Comparison of ENCODE assay signal across 23 cellular contexts in genomic region chr5:68233075-68233474, GRCh38. TPM values are rescaled to one million over a fixed set of nuclear protein-coding genes. Genes with fewer than 3 reads are reported as not detected.
DNase-seq lines count a peak whose midpoint lies in the region; FAIRE-seq and TF ChIP-seq lines count a peak whose summit lies in the region.
"Had no signal": no experiment of that assay in that cellular context is flagged by ENCODE, and none has a peak within 500 bp of the region (broad histone marks: within the 10 kb centered on the region; RNA-seq: fewer than 3 reads in every experiment).

No MANE protein-coding gene starts in this region.

- peak; percentile 11 for FAIRE-seq in H54 (lab: Jason Lieb, UNC)
- FAIRE-seq: astrocyte, RCC 7860 had no signal

- H3K36me3 ChIP-seq in breast epithelium = no peaks in the 10 kb centered on the region
- peaks cover 6% of the 10 kb centered on the region for H3K36me3 ChIP-seq in neural cell (ENCODE audit: insufficient read depth, low read length)
- H3K36me3 ChIP-seq: thyroid gland had no signal

- H3K9me3 ChIP-seq in breast epithelium (no peaks in the 10 kb centered on the region), neural cell (ENCODE audit: low read length) (no peaks in the 10 kb centered on the region)
- H3K9me3 ChIP-seq: thyroid gland had no signal

- no peak overlapping the region for H2AFZ ChIP-seq in neural cell (ENCODE audit: low read depth, low read length)

- H3K27me3 ChIP-seq in breast epithelium (no peaks in the 10 kb centered on the region), neural cell (ENCODE audit: insufficient read depth, low read depth, low read length) (no peaks in the 10 kb centered on the region)
- H3K27me3 ChIP-seq: thyroid gland had no signal

- H3K4me1 ChIP-seq in breast epithelium = peaks cover 0 to 24% of the 10 kb centered on the region in 2 donors

- H3K36me3 Mint-ChIP-seq in activated CD4-positive, alpha-beta T cell treated with anti-CD3 and anti-CD28 coated beads, Interleukin-2, amount 10 ng/mL, durations not matched to agents 24 days and 14 days (ENCODE audit: low read depth) = peaks cover 19% of the 10 kb centered on the region

- TF ChIP-seq POLR2A in H54 (IDR thresholded peaks at IDR 0.05; ENCODE audit: low read depth, low read length) (no peak), breast epithelium (IDR thresholded peaks at IDR 0.05) (no peak)

- H3K4me3 ChIP-seq in breast epithelium (peak overlapping the region in 2 of 3 donors; percentile 10 to 18), neural cell (ENCODE audit: low read length) (no peak overlapping the region)
- H3K4me3 ChIP-seq: thyroid gland had no signal

- H3K27me3 Mint-ChIP-seq in activated CD4-positive, alpha-beta T cell treated with anti-CD3 and anti-CD28 coated beads, Interleukin-2, amount 10 ng/mL, durations not matched to agents 24 days and 14 days = no peaks in the 10 kb centered on the region
- H3K27me3 Mint-ChIP-seq: activated CD4-positive, alpha-beta T cell treated with anti-CD3 and anti-CD28 coated beads for 36 hours; activated naive CD8-positive, alpha-beta T cell treated with anti-CD3 and anti-CD28 coated beads, Interleukin-2, amount 10 ng/mL, durations not matched to agents 7 days and 5 days; stimulated activated naive CD8-positive, alpha-beta T cell treated with anti-CD3 and anti-CD28 coated beads, Interleukin-15, Interleukin-2, amounts not matched to agents 100 ng/mL and 50 ng/mL, for 24 hours had no signal

- H3K9me3 Mint-ChIP-seq in activated CD4-positive, alpha-beta T cell treated with anti-CD3 and anti-CD28 coated beads, Interleukin-2, amount 10 ng/mL, durations not matched to agents 24 days and 14 days = no peaks in the 10 kb centered on the region
- H3K9me3 Mint-ChIP-seq: activated naive CD8-positive, alpha-beta T cell treated with anti-CD3 and anti-CD28 coated beads, Interleukin-2, amount 10 ng/mL, durations not matched to agents 7 days and 5 days; activated T-cell treated with anti-CD3 and anti-CD28 coated beads, Interleukin-2, amount 50 U/mL, for 4 hours; stimulated activated naive CD8-positive, alpha-beta T cell treated with anti-CD3 and anti-CD28 coated beads, Interleukin-15, Interleukin-2, amounts not matched to agents 100 ng/mL and 50 ng/mL, for 24 hours had no signal

- TF ChIP-seq RAD21 in neural cell (conservative IDR thresholded peaks at IDR 0.05) = no peak

- peak overlapping the region; percentile 4 for H3K4me2 ChIP-seq in neural cell (ENCODE audit: low read length)

- no peak overlapping the region for H3K27ac Mint-ChIP-seq in activated CD4-positive, alpha-beta T cell treated with anti-CD3 and anti-CD28 coated beads, Interleukin-2, amount 10 ng/mL, durations not matched to agents 24 days and 14 days
- H3K27ac Mint-ChIP-seq: activated CD4-positive, alpha-beta T cell treated with anti-CD3 and anti-CD28 coated beads for 36 hours; activated naive CD8-positive, alpha-beta T cell treated with anti-CD3 and anti-CD28 coated beads, Interleukin-2, amount 10 ng/mL, durations not matched to agents 7 days and 5 days; stimulated activated naive CD8-positive, alpha-beta T cell treated with anti-CD3 and anti-CD28 coated beads, Interleukin-15, Interleukin-2, amounts not matched to agents 100 ng/mL and 50 ng/mL, for 24 hours had no signal

- H3K9ac ChIP-seq in neural cell (ENCODE audit: low read length) = no peak overlapping the region

- intact Hi-C loops in activated CD4-positive, alpha-beta T cell treated with anti-CD3 and anti-CD28 coated beads, Interleukin-2, amount 10 ng/mL, durations not matched to agents 24 days and 14 days (cut with micrococcal nuclease) = no loop called here
- intact Hi-C loops in breast epithelium (cut with DNase I; ENCODE audit: low total_unique reads) (no loop called here), posterior cingulate gyrus (cut with DNase I) (no loop called here)

- H3K4me3 Mint-ChIP-seq in activated CD4-positive, alpha-beta T cell treated with anti-CD3 and anti-CD28 coated beads, Interleukin-2, amount 10 ng/mL, durations not matched to agents 24 days and 14 days = no peak overlapping the region
- H3K4me3 Mint-ChIP-seq: activated CD4-positive, alpha-beta T cell treated with anti-CD3 and anti-CD28 coated beads for 36 hours; activated naive CD8-positive, alpha-beta T cell treated with anti-CD3 and anti-CD28 coated beads, Interleukin-2, amount 10 ng/mL, durations not matched to agents 7 days and 5 days; activated T-cell treated with anti-CD3 and anti-CD28 coated beads, Interleukin-2, amount 50 U/mL, for 4 hours; stimulated activated naive CD8-positive, alpha-beta T cell treated with anti-CD3 and anti-CD28 coated beads, Interleukin-15, Interleukin-2, amounts not matched to agents 100 ng/mL and 50 ng/mL, for 24 hours had no signal

- H3K27ac ChIP-seq in breast epithelium (no peak overlapping the region), neural cell (ENCODE audit: low read length) (no peak overlapping the region)
- H3K27ac ChIP-seq: thyroid gland had no signal

- H3K9me2 ChIP-seq in neural cell (ENCODE audit: insufficient read depth, low read length) = no peaks in the 10 kb centered on the region

- no peaks in the 10 kb centered on the region for H3F3A ChIP-seq in neural cell (ENCODE audit: insufficient read depth, low read length, poor library complexity, severe bottlenecking)

- no peak for TF ChIP-seq EP300 in neural cell (conservative IDR thresholded peaks at IDR 0.05; ENCODE audit: poor library complexity, severe bottlenecking)

- peak; percentile 49 for DNase-seq in activated CD4-positive, alpha-beta T cell treated with anti-CD3 and anti-CD28 coated beads, Interleukin-2, amount 10 ng/mL, durations not matched to agents 24 days and 14 days
- no peak for DNase-seq in activated CD4-positive, alpha-beta T cell treated with anti-CD3 and anti-CD28 coated beads for 48 hours
- no peak for DNase-seq in H54 (ENCODE audit: insufficient read length, low spot score)
- no peak for DNase-seq in breast epithelium (ENCODE audit: low spot score in 2 of 2)
- no peak for DNase-seq in midbrain (lab: John Stamatoyannopoulos, UW)
- no peak for DNase-seq in activated CD4-positive, alpha-beta T cell treated with anti-CD3 and anti-CD28 coated beads for 4 hours
- no peak for DNase-seq in posterior cingulate gyrus
- DNase-seq: activated CD4-positive, alpha-beta T cell treated with anti-CD3 and anti-CD28 coated beads for 36 hours; activated naive CD8-positive, alpha-beta T cell treated with anti-CD3 and anti-CD28 coated beads, Interleukin-2, amount 10 ng/mL, durations not matched to agents 7 days and 5 days; activated T-cell treated with anti-CD3 and anti-CD28 coated beads, Interleukin-2, amount 50 U/mL, for 4 hours; AML-193; COR-L47; DND-41; mesenchymal stem cell; NCI-H1105 treated with DMSO at 0.1 percent for 48 hours; NCI-H2029 treated with DMSO at 0.1 percent for 48 hours; NCI-H526 treated with DMSO at 0.1 percent for 48 hours; T-helper 2 cell; thyroid gland had no signal

- H4K20me1 ChIP-seq in neural cell (ENCODE audit: insufficient read depth) = no peaks in the 10 kb centered on the region

- H3K4me1 Mint-ChIP-seq in activated CD4-positive, alpha-beta T cell treated with anti-CD3 and anti-CD28 coated beads, Interleukin-2, amount 10 ng/mL, durations not matched to agents 24 days and 14 days = peaks cover 31% of the 10 kb centered on the region

- H3K79me2 ChIP-seq in neural cell (replicated peaks; ENCODE audit: insufficient read depth, low read length) = peaks cover 64% of the 10 kb centered on the region

- TF ChIP-seq CTCF in breast epithelium (IDR thresholded peaks at IDR 0.05) = no peak
- TF ChIP-seq CTCF in neural cell (IDR thresholded peaks at IDR 0.05; ENCODE audit: poor library complexity, severe bottlenecking) = no peak

TF ChIP-seq in neural cell, 6 proteins besides CTCF, POLR2A, EP300 and RAD21:
- TF ChIP-seq REST (IDR thresholded peaks at IDR 0.05; ENCODE audit: borderline replicate concordance) (no peak), POLR2AphosphoS5 (IDR thresholded peaks at IDR 0.05) (no peak), TAF1 (IDR thresholded peaks at IDR 0.05; ENCODE audit: low read depth) (no peak), SMC3 (conservative IDR thresholded peaks at IDR 0.05; ENCODE audit: poor library complexity) (no peak), EZH2 (IDR thresholded peaks at IDR 0.05; ENCODE audit: borderline replicate concordance, insufficient read depth, low read length, poor library complexity, severe bottlenecking) (no peak), MXI1 (conservative IDR thresholded peaks at IDR 0.05; ENCODE audit: poor library complexity, severe bottlenecking) (no peak)

RNA-seq across cellular contexts. Expression of gene PIK3R1, which starts 17.5 kb away (rescaled TPM):
- total RNA-seq in activated CD4-positive, alpha-beta T cell treated with anti-CD3 and anti-CD28 coated beads, Interleukin-2, amount 10 ng/mL, durations not matched to agents 24 days and 14 days = 35.2 and 38.6 TPM in 2 replicates
- total RNA-seq in breast epithelium = 100 to 1,000 TPM; 193 to 429 (median 275) TPM
- polyA plus RNA-seq in neural cell = 38.0 and 41.9 TPM in 2 replicates
- polyA minus RNA-seq in neural cell = 188 and 234 TPM in 2 replicates
